Comparison of ENCODE assay signal across 8 cellular contexts in the genomic region with DNA sequence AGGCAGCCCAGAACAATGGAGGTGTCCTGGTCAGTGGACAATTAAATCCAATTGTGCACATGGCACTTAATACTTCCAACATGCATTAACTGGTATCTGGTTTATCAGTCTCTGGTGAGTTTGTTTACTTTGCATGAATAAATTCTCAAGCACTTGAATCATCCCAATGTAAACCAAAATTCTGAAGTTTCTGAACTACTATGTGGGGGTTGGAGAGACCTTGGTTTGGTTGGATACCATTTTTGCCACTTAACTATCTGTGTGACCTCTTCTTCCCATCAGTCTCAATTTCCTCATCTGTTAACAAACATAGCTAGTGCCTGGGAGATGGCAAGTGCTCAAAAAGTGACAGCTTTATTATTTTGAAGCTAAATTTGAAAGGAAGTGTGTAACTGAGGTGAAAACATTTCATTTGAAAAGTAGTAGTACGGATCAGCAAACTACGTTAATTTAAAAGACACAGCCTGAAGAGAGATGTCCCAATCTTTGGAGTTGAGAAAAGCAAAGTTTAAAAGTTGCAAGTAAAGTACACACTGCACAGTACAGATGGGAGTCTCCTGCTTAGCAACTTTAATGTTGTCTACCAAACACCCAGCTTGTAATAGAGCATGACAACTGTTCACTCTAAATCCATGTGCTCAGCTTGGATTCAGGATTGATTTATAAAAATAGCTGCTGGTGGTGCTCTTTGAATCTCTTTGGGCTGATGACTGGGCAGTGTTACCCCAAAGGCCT.
DNase-seq lines count a peak whose midpoint lies in the region; ATAC-seq and TF ChIP-seq lines count a peak whose summit lies in the region.

No MANE protein-coding gene starts in this region.

- H3K36me3 ChIP-seq in NT2/D1 (ENCODE audit: insufficient read depth, insufficient read length, low read length), result peaks cover 38% of the 10 kb centered on the region
- H3K36me3 ChIP-seq in neural progenitor cell, result no peaks in the 10 kb centered on the region

- H3F3A ChIP-seq in neural progenitor cell (ENCODE audit: low read depth), result peaks cover 40% of the 10 kb centered on the region

- H3K4me1 Mint-ChIP-seq in effector memory CD8-positive, alpha-beta T cell (ENCODE audit: low read depth in 2 of 2), result peaks cover 22 to 30% of the 10 kb centered on the region in 2 donors
- H3K4me1 Mint-ChIP-seq in neural progenitor cell, result peaks cover 29% of the 10 kb centered on the region

- H3K27me3 ChIP-seq in NT2/D1 (ENCODE audit: insufficient read depth, insufficient read length), result no peaks in the 10 kb centered on the region
- H3K27me3 ChIP-seq in neural progenitor cell, result no peaks in the 10 kb centered on the region

- H3K36me3 Mint-ChIP-seq in effector memory CD8-positive, alpha-beta T cell (ENCODE audit: insufficient read depth), result peaks cover 29% of the 10 kb centered on the region
- peaks cover 9% of the 10 kb centered on the region for H3K36me3 Mint-ChIP-seq in neural progenitor cell

- no peaks in the 10 kb centered on the region for H3K9me3 ChIP-seq in NT2/D1 (ENCODE audit: insufficient read depth, low read length)
- no peaks in the 10 kb centered on the region for H3K9me3 ChIP-seq in neural progenitor cell (ENCODE audit: low read depth)

- H3K4me2 ChIP-seq in neural progenitor cell, result peak overlapping the region; percentile 99

- H3K27me3 Mint-ChIP-seq in effector memory CD8-positive, alpha-beta T cell, result no peaks in the 10 kb centered on the region
- peaks cover 4% of the 10 kb centered on the region for H3K27me3 Mint-ChIP-seq in neural progenitor cell (ENCODE audit: insufficient read depth, low read depth)

- H2AFZ ChIP-seq in neural progenitor cell (replicated peaks), result no peak overlapping the region

- H3K79me2 ChIP-seq in neural progenitor cell (ENCODE audit: low read depth), result peaks cover 71% of the 10 kb centered on the region

- H3K4me1 ChIP-seq in NT2/D1 (ENCODE audit: insufficient read depth, insufficient read length) (peaks cover 7% of the 10 kb centered on the region), neural progenitor cell (peaks cover 9% of the 10 kb centered on the region)

- H3K27ac Mint-ChIP-seq in effector memory CD8-positive, alpha-beta T cell, result peak overlapping the region; percentile 94 to 95
- peak overlapping the region; percentile 83 for H3K27ac Mint-ChIP-seq in neural progenitor cell

- H3K27ac ChIP-seq in neural progenitor cell, result no peak overlapping the region

- H3K9me3 Mint-ChIP-seq in effector memory CD8-positive, alpha-beta T cell, result no peaks in the 10 kb centered on the region
- H3K9me3 Mint-ChIP-seq in neural progenitor cell, result no peaks in the 10 kb centered on the region

- H3K4me3 ChIP-seq in NT2/D1 (ENCODE audit: insufficient read length, low read depth) (peak overlapping the region; percentile 79), neural progenitor cell (peak overlapping the region; percentile 80)

- peak overlapping the region; percentile 92 for H3K9ac ChIP-seq in NT2/D1 (ENCODE audit: insufficient read length, low read depth)
- peak overlapping the region; percentile 60 for H3K9ac ChIP-seq in neural progenitor cell

- H3K4me3 Mint-ChIP-seq in effector memory CD8-positive, alpha-beta T cell, result peak overlapping the region; percentile 90 to 92
- H3K4me3 Mint-ChIP-seq in neural progenitor cell, result peak overlapping the region; percentile 98

- peak; percentile 82 for DNase-seq in ELR (ENCODE audit: low read depth)
- DNase-seq in NT2/D1 (ENCODE audit: low read depth, low spot score), result no peak
- DNase-seq in effector memory CD8-positive, alpha-beta T cell, result no peak
- no peak for DNase-seq in neural progenitor cell (ENCODE audit: low spot score)
- no peak for DNase-seq in epidermal melanocyte (ENCODE audit: insufficient read length, low spot score)
- no peak for DNase-seq in T1000 (lab: John Stamatoyannopoulos, UW)

- TF ChIP-seq CTCF in neural progenitor cell (IDR thresholded peaks at IDR 0.05), result no peak

- peaks cover 23% of the 10 kb centered on the region for H4K20me1 ChIP-seq in neural progenitor cell (ENCODE audit: low read depth)

- no peak for ATAC-seq in effector memory CD8-positive, alpha-beta T cell (replicated peaks)
- ATAC-seq in HG03521 (IDR thresholded peaks at IDR 0.05; ENCODE audit: unreplicated experiment), result no peak
- ATAC-seq in HG02981 (IDR thresholded peaks at IDR 0.05; ENCODE audit: unreplicated experiment), result no peak
